Comparison of ENCODE assay signal across 1 cellular context in the genomic region with DNA sequence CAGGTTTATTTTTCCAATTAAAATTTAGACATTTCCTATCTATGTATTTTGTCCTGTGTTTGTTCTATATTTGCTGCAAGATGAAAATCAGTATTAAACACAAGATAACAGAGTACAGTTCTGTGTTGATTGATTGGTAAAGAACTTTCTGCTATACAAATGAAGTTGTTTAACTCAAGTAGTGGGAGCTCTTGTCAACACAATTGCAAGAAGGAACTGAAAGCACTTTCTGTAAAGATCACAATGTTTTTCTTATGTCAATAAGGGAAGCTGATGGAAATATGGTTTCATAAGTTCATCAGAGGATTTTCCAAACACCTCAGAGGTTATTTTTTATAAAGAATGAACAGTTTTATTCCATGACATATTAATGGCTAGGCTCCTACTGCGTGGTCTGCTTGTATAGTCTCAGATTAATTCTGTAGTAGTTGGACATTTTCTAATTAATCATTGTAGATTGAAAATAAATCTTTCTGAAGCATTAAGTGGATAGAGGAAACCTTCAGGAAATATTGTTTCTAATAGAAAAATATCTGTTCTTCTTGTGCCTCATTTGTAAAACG.
TF ChIP-seq lines count a peak whose summit lies in the region.

No MANE protein-coding gene starts in this region.

TF ChIP-seq in HCT116, 20 proteins besides CTCF, POLR2A, EP300 and RAD21 (continued from another document):
- no peak for TF ChIP-seq REST (IDR thresholded peaks at IDR 0.05; ENCODE audit: low read depth)
- no peak for TF ChIP-seq ELF1 (IDR thresholded peaks at IDR 0.05; ENCODE audit: borderline replicate concordance, low read depth)
- no peak for TF ChIP-seq CBX3 (IDR thresholded peaks at IDR 0.05; ENCODE audit: low read depth)
- no peak for TF ChIP-seq SP1 (IDR thresholded peaks at IDR 0.05; ENCODE audit: low read depth)
- TF ChIP-seq, protein P1, sequence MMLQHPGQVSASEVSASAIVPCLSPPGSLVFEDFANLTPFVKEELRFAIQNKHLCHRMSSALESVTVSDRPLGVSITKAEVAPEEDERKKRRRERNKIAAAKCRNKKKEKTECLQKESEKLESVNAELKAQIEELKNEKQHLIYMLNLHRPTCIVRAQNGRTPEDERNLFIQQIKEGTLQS (IDR thresholded peaks at IDR 0.05) = no peak
- no peak for TF ChIP-seq SRF (IDR thresholded peaks at IDR 0.05; ENCODE audit: low read depth)
- TF ChIP-seq EGR1 (IDR thresholded peaks at IDR 0.05; ENCODE audit: low read depth) = no peak
- no peak for TF ChIP-seq EZH2phosphoT487 (IDR thresholded peaks at IDR 0.05; ENCODE audit: borderline replicate concordance)
- TF ChIP-seq JUND (IDR thresholded peaks at IDR 0.05) = no peak
- TF ChIP-seq SIN3A (IDR thresholded peaks at IDR 0.05; ENCODE audit: low read depth) = no peak
